In the genomic region with DNA sequence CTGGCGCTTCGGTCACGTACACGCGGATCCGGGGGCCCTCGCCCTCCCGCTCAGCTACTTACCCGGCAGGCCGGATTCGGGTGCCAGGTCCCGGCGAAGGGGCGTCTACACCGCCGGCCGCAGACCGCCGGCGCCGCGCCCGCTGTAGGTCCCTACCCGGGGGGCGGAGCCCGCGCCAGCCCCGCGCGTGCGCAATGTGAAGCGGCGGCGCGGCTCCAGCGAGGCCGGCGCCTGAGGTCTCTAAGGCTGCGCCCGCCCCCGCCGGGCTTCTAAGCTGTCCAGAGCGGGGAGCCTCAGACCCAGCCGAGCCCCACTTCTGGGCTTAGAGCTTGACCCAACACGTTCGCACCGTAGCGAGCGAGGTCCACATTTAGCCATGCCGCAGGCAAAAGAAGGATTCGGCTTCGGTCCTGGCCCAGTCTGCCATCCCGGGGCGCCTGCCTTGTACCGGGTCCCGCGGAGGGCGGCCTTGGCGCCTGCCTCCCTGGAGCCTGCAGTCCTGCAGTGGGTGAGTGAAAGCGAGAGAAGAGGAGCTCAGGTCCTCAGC, we compare ENCODE assay signal across 8 cellular contexts. TPM values are rescaled to one million over a fixed set of nuclear protein-coding genes. Genes with fewer than 3 reads are reported as not detected.
DNase-seq lines count a peak whose midpoint lies in the region; ATAC-seq and TF ChIP-seq lines count a peak whose summit lies in the region.

ZNF518B (minus strand) TSS at position 172 of the 547 bp plus-strand sequence. CDS start 11,098 bp downstream, outside the sequence.

- TF ChIP-seq POLR2A in adrenal gland (IDR thresholded peaks at IDR 0.05): peak in 1 of 2 donors; percentile 37

- H3K4me3 ChIP-seq in adrenal gland (peak within 1 kb of the TSS in 3 of 4 donors; percentile 30 to 89 (median 40)), urinary bladder (ENCODE audit: low read depth, low read length) (peak within 1 kb of the TSS; percentile 88)

- H3K27ac ChIP-seq in adrenal gland (peak within 1 kb of the TSS in 3 of 5 donors; percentile 11 to 81 (median 52)), urinary bladder (ENCODE audit: low read depth) (peak within 1 kb of the TSS; percentile 40)

- H3K9me3 ChIP-seq in adrenal gland (replicated peaks in 1 of 3): no peaks in the 10 kb centered on the region

- intact Hi-C loops in T-helper 1 cell treated with Interleukin-12 subunit alpha and Interleukin-12 subunit beta and Interleukin-4 antibody, amounts not matched to agents 30 ng/mL and 1 ng/mL, for 36 hours (cut with micrococcal nuclease): loop anchor here (1.0 to 10.0 kb wide), 7 partner anchors 266 to 850 kb away; no protein-coding TSS in a partner anchor
- intact Hi-C loops in adrenal gland (cut with DNase I) (loop anchor here (5.0 to 10.0 kb wide), 2 partner anchors 80 to 87 kb away; no protein-coding TSS in a partner anchor), left cardiac atrium (cut with DNase I) (no loop called here)

- ATAC-seq in GM19438 (IDR thresholded peaks at IDR 0.05; ENCODE audit: low read depth, unreplicated experiment) (peak; percentile 70), HG03521 (IDR thresholded peaks at IDR 0.05; ENCODE audit: unreplicated experiment) (peak; percentile 70), left cardiac atrium (peak; percentile 87 to 89)

- peak; percentile 87 for DNase-seq in COLO668 (lab: John Stamatoyannopoulos, UW; ENCODE audit: unreplicated experiment)
- peak; percentile 46 to 74 (median 62) for DNase-seq in adrenal gland
- peak; percentile 76 for DNase-seq in left cardiac atrium
- DNase-seq in pulmonary artery endothelial cell (ENCODE audit: low read depth, low spot score): no peak

- no peak for TF ChIP-seq CTCF in adrenal gland (IDR thresholded peaks at IDR 0.05)

- H3K27me3 ChIP-seq in adrenal gland: no peaks in the 10 kb centered on the region

- H3K36me3 ChIP-seq in adrenal gland (replicated peaks in 1 of 2) (peaks cover 0 to 7% of the 10 kb centered on the region in 2 donors), urinary bladder (ENCODE audit: insufficient read depth) (peaks cover 2% of the 10 kb centered on the region)

- H3K4me1 ChIP-seq in adrenal gland (replicated peaks in 1 of 2) (peaks cover 5 to 6% of the 10 kb centered on the region in 2 donors), urinary bladder (ENCODE audit: insufficient read depth) (no peaks in the 10 kb centered on the region)

- 0 to 9% (median 3%) methylated on average over 5 to 60 of the region's 60 CpGs for WGBS in adrenal gland, 4 donors
- WGBS in urinary bladder: 3% methylated on average over 60 of the region's 60 CpGs

RNA-seq across cellular contexts. Expression of gene ZNF518B, which starts in this region (rescaled TPM):
- 30.0 and 30.9 TPM in 2 replicates for total RNA-seq in T-helper 1 cell treated with Interleukin-12 subunit alpha and Interleukin-12 subunit beta and Interleukin-4 antibody, amounts not matched to agents 30 ng/mL and 1 ng/mL, for 36 hours
- 10 to 100 TPM; 15.0 to 45.1 (median 21.9) TPM for total RNA-seq in adrenal gland
- 10 to 100 TPM in 1 of 3 donors, 1 to 10 TPM in 2; 2.6 to 17.8 (median 3.9) TPM for polyA plus RNA-seq in adrenal gland
- total RNA-seq in left cardiac atrium: 10 to 100 TPM; 24.2 to 29.7 TPM
- total RNA-seq in pulmonary artery endothelial cell: 39.6 and 51.5 TPM in 2 replicates
- total RNA-seq in urinary bladder: 50.4 TPM
- 14.4 TPM for polyA plus RNA-seq in urinary bladder

Comparison
In these comparisons a context has a peak if more than half of its experiments do, and no peak if none do; other contexts are left out.
1. intact Hi-C loops: an anchor here in T-helper 1 cell treated with Interleukin-12 subunit alpha and Interleukin-12 subunit beta and Interleukin-4 antibody, amounts not matched to agents 30 ng/mL and 1 ng/mL, for 36 hours (1.0 to 10.0 kb wide) and adrenal gland (5.0 to 10.0 kb wide); none called in left cardiac atrium.